In genomic region chr10:70223728-70224127, GRCh38 we compare ENCODE assay signal across 20 cellular contexts.
"Had no signal": no experiment of that assay in that cellular context is flagged by ENCODE, and none has a peak within 500 bp of the region (broad histone marks: within the 10 kb centered on the region; RNA-seq: fewer than 3 reads in every experiment).

No MANE protein-coding gene starts in this region.

- DNase-seq: activated CD4-positive, alpha-beta T cell treated with anti-CD3 and anti-CD28 coated beads for 1 hour; activated CD4-positive, alpha-beta T cell treated with anti-CD3 and anti-CD28 coated beads, Interleukin-2, amount 50 U/mL, for 48 hours; activated gamma-delta T cell; activated naive CD8-positive, alpha-beta T cell treated with anti-CD3 and anti-CD28 coated beads for 36 hours; activated T-cell treated with anti-CD3 and anti-CD28 coated beads, Interleukin-2, amount 50 U/mL, for 72 hours; anterior cingulate cortex; brain microvascular endothelial cell; cortex of kidney; effector CD4-positive, alpha-beta T cell; hippocampal formation; kidney; left ventricle myocardium superior; naive thymus-derived CD8-positive, alpha-beta T cell; small intestine; stimulated activated CD4-positive, alpha-beta T cell treated with anti-CD3 and anti-CD28 coated beads, Interleukin-4, amount 100 ng/mL, for 4 hours; stimulated activated CD8-positive, alpha-beta memory T cell treated with anti-CD3 and anti-CD28 coated beads, Interleukin-4, amount 100 ng/mL, for 48 hours; stimulated activated naive CD8-positive, alpha-beta T cell treated with anti-CD3 and anti-CD28 coated beads, Interleukin-15, Interleukin-2, amounts not matched to agents 100 U/mL and 50 U/mL, for 24 hours; T1000; transverse colon had no signal

- ATAC-seq: activated T-cell treated with anti-CD3 and anti-CD28 coated beads, Interleukin-2, amount 50 U/mL, for 72 hours; left ventricle myocardium superior; naive thymus-derived CD8-positive, alpha-beta T cell; stimulated activated naive CD8-positive, alpha-beta T cell treated with anti-CD3 and anti-CD28 coated beads, Interleukin-15, Interleukin-2, amounts not matched to agents 100 U/mL and 50 U/mL, for 24 hours had no signal

- H3K27me3 ChIP-seq: brain microvascular endothelial cell, transverse colon had no signal

- H3K36me3 ChIP-seq: transverse colon had no signal

- H3K9ac ChIP-seq: parathyroid adenoma had no signal

- FAIRE-seq: kidney, small intestine had no signal

- H3K4me3 ChIP-seq: transverse colon had no signal

- H3K27ac ChIP-seq: brain microvascular endothelial cell, parathyroid adenoma had no signal

- H3K9me3 ChIP-seq: transverse colon had no signal

- H3K79me2 ChIP-seq: parathyroid adenoma had no signal

- H2AFZ ChIP-seq: parathyroid adenoma had no signal
